In genomic region chr7:90952649-90952991, GRCh38 we compare ENCODE assay signal across 18 cellular contexts.
DNase-seq lines count a peak whose midpoint lies in the region; ATAC-seq, FAIRE-seq and TF ChIP-seq lines count a peak whose summit lies in the region.
"Had no signal": no experiment of that assay in that cellular context is flagged by ENCODE, and none has a peak within 500 bp of the region (broad histone marks: within the 10 kb centered on the region; RNA-seq: fewer than 3 reads in every experiment).

No MANE protein-coding gene starts in this region.

- H3K36me3 ChIP-seq in endodermal cell (ENCODE audit: control insufficient read depth, insufficient read depth, low read length) (no peaks in the 10 kb centered on the region), kidney (ENCODE audit: control insufficient read depth in 1 of 2, insufficient read depth in 2 of 2, low read length in 2 of 2) (no peaks in the 10 kb centered on the region)

- H3K4me3 Mint-ChIP-seq in endodermal cell, result no peak overlapping the region
- H3K4me3 Mint-ChIP-seq: activated CD4-positive, alpha-beta memory T cell treated with anti-CD3 and anti-CD28 coated beads, Interleukin-2, amount 10 ng/mL, durations not matched to agents 7 days and 5 days; activated naive CD8-positive, alpha-beta T cell treated with anti-CD3 and anti-CD28 coated beads for 36 hours; mesothelial cell of epicardium; stimulated activated memory B cell treated with anti-CD40 and anti-IgM and Interleukin-4, amounts not matched to agents 10 μg/mL and 1 μg/mL and 100 μg/mL, for 72 hours had no signal

- peaks cover 10% of the 10 kb centered on the region for H3K4me1 Mint-ChIP-seq in endodermal cell
- H3K4me1 Mint-ChIP-seq: activated CD4-positive, alpha-beta memory T cell treated with anti-CD3 and anti-CD28 coated beads, Interleukin-2, amount 10 ng/mL, durations not matched to agents 7 days and 5 days; activated naive CD8-positive, alpha-beta T cell treated with anti-CD3 and anti-CD28 coated beads for 36 hours; stimulated activated memory B cell treated with anti-CD40 and anti-IgM and Interleukin-4, amounts not matched to agents 10 μg/mL and 1 μg/mL and 100 μg/mL, for 72 hours had no signal

- TF ChIP-seq CTCF in endodermal cell (conservative IDR thresholded peaks at IDR 0.05), result no peak
- no peak for TF ChIP-seq CTCF in GM10266 (IDR thresholded peaks at IDR 0.05; ENCODE audit: control insufficient read depth, insufficient read depth, low read depth, missing control alignments)
- no peak for TF ChIP-seq CTCF in kidney (IDR thresholded peaks at IDR 0.05; ENCODE audit: borderline replicate concordance, extremely low read depth, insufficient read depth)

- H3K4me3 ChIP-seq in endodermal cell (ENCODE audit: low read length) (no peak overlapping the region), kidney (ENCODE audit: low read length in 2 of 2) (no peak overlapping the region)
- H3K4me3 ChIP-seq: skin epidermis, tibial nerve had no signal

- H3K4me1 ChIP-seq in endodermal cell (ENCODE audit: control insufficient read depth, insufficient read depth, low read length) (no peaks in the 10 kb centered on the region), kidney (ENCODE audit: control insufficient read depth in 1 of 2, insufficient read depth in 1 of 2, low read depth in 1 of 2, low read length in 2 of 2) (peaks cover 0 to 2% of the 10 kb centered on the region in 2 donors)

- no peak for FAIRE-seq in kidney (lab: Jason Lieb, UNC)

- H3K9me3 ChIP-seq in endodermal cell (ENCODE audit: control insufficient read depth, low read length), result no peaks in the 10 kb centered on the region
- no peaks in the 10 kb centered on the region for H3K9me3 ChIP-seq in kidney (ENCODE audit: control insufficient read depth in 1 of 2, low read length in 2 of 2)
- H3K9me3 ChIP-seq: tibial nerve had no signal

- H3K27me3 ChIP-seq in endodermal cell (ENCODE audit: control insufficient read depth, insufficient read depth, low read length, poor library complexity, severe bottlenecking), result no peaks in the 10 kb centered on the region
- H3K27me3 ChIP-seq: tibial nerve had no signal

- peak; percentile 30 for DNase-seq in NCI-H1092 (lab: John Stamatoyannopoulos, UW)
- DNase-seq in NCI-H748 (lab: John Stamatoyannopoulos, UW; ENCODE audit: unreplicated experiment), result peak; percentile 74
- no peak for DNase-seq in endodermal cell
- DNase-seq in renal cortical epithelial cell (ENCODE audit: low read depth), result peak; percentile 22
- no peak for DNase-seq in GM10266 (ENCODE audit: extremely low spot score)
- DNase-seq in kidney, result no peak
- DNase-seq: activated CD4-positive, alpha-beta memory T cell treated with anti-CD3 and anti-CD28 coated beads, Interleukin-2, amount 10 ng/mL, durations not matched to agents 7 days and 5 days; activated naive CD8-positive, alpha-beta T cell treated with anti-CD3 and anti-CD28 coated beads for 36 hours; activated T-cell treated with anti-CD3 and anti-CD28 coated beads, Interleukin-2, amount 50 U/mL, for 48 hours; caudate nucleus; DMS79; foreskin fibroblast had no signal

- no peak for ATAC-seq in GM21825 (IDR thresholded peaks at IDR 0.05; ENCODE audit: unreplicated experiment)
- ATAC-seq: stimulated activated memory B cell treated with anti-CD40 and anti-IgM and Interleukin-4, amounts not matched to agents 10 μg/mL and 1 μg/mL and 100 μg/mL, for 72 hours had no signal

- H3K27ac Mint-ChIP-seq in endodermal cell, result no peak overlapping the region
- H3K27ac Mint-ChIP-seq: activated CD4-positive, alpha-beta memory T cell treated with anti-CD3 and anti-CD28 coated beads, Interleukin-2, amount 10 ng/mL, durations not matched to agents 7 days and 5 days; activated naive CD8-positive, alpha-beta T cell treated with anti-CD3 and anti-CD28 coated beads for 36 hours; stimulated activated memory B cell treated with anti-CD40 and anti-IgM and Interleukin-4, amounts not matched to agents 10 μg/mL and 1 μg/mL and 100 μg/mL, for 72 hours had no signal

- 9 to 13% methylated on average over 1 of the region's 1 CpG for WGBS in endodermal cell (ENCODE audit: insufficient coverage in 1 of 2, insufficient read length in 1 of 2), 2 experiments

- H3K9ac ChIP-seq in endodermal cell (ENCODE audit: extremely low read depth, low read length, poor library complexity, severe bottlenecking) (no peak overlapping the region), kidney (ENCODE audit: low read length in 2 of 2) (no peak overlapping the region)

- H3K27ac ChIP-seq in endodermal cell (ENCODE audit: low read depth, low read length), result peak overlapping the region; percentile 87
- H3K27ac ChIP-seq in kidney (ENCODE audit: low read depth in 2 of 2, low read length in 2 of 2), result no peak overlapping the region
- H3K27ac ChIP-seq: C4-2B, tibial nerve had no signal

- intact Hi-C loops in kidney (cut with DNase I), result no loop called here

- no peaks in the 10 kb centered on the region for H3K36me3 Mint-ChIP-seq in endodermal cell (ENCODE audit: low read depth)
- H3K36me3 Mint-ChIP-seq: activated naive CD8-positive, alpha-beta T cell treated with anti-CD3 and anti-CD28 coated beads for 36 hours had no signal

- no peaks in the 10 kb centered on the region for H3K27me3 Mint-ChIP-seq in endodermal cell (ENCODE audit: insufficient read depth)
- H3K27me3 Mint-ChIP-seq: activated CD4-positive, alpha-beta memory T cell treated with anti-CD3 and anti-CD28 coated beads, Interleukin-2, amount 10 ng/mL, durations not matched to agents 7 days and 5 days; activated naive CD8-positive, alpha-beta T cell treated with anti-CD3 and anti-CD28 coated beads for 36 hours; stimulated activated memory B cell treated with anti-CD40 and anti-IgM and Interleukin-4, amounts not matched to agents 10 μg/mL and 1 μg/mL and 100 μg/mL, for 72 hours had no signal

- no peaks in the 10 kb centered on the region for H3K9me3 Mint-ChIP-seq in endodermal cell
- H3K9me3 Mint-ChIP-seq: activated CD4-positive, alpha-beta memory T cell treated with anti-CD3 and anti-CD28 coated beads, Interleukin-2, amount 10 ng/mL, durations not matched to agents 7 days and 5 days; mesothelial cell of epicardium; stimulated activated memory B cell treated with anti-CD40 and anti-IgM and Interleukin-4, amounts not matched to agents 10 μg/mL and 1 μg/mL and 100 μg/mL, for 72 hours had no signal

Comparison
In these comparisons a context has a peak if more than half of its experiments do, and no peak if none do; other contexts are left out.
1. DNase-seq: peak in NCI-H1092 (single experiment), NCI-H748 (single experiment) and renal cortical epithelial cell (single experiment); none in endodermal cell (single experiment), GM10266 (single experiment) and kidney (single experiment).